ENCODE assay signal across 18 cellular contexts in genomic region chr3:195532858-195533257, GRCh38. TPM values are rescaled to one million over a fixed set of nuclear protein-coding genes. Genes with fewer than 3 reads are reported as not detected.
A peak's percentile ranks its signal among the peaks of the same experiment; 100 is the strongest.
DNase-seq lines count a peak whose midpoint lies in the region; ATAC-seq and TF ChIP-seq lines count a peak whose summit lies in the region.
"Had no signal": no experiment of that assay in that cellular context is flagged by ENCODE, and none has a peak within 500 bp of the region (broad histone marks: within the 10 kb centered on the region; RNA-seq: fewer than 3 reads in every experiment).

No MANE protein-coding gene starts in this region.

- H3K9me3 Mint-ChIP-seq in activated naive CD4-positive, alpha-beta T cell treated with anti-CD3 and anti-CD28 coated beads for 36 hours = no peaks in the 10 kb centered on the region
- no peaks in the 10 kb centered on the region for H3K9me3 Mint-ChIP-seq in CD8-positive, alpha-beta memory T cell
- H3K9me3 Mint-ChIP-seq in activated naive CD8-positive, alpha-beta T cell treated with anti-CD3 and anti-CD28 coated beads for 36 hours = peaks cover 7% of the 10 kb centered on the region
- H3K9me3 Mint-ChIP-seq in stimulated activated effector memory CD8-positive, alpha-beta T cell treated with anti-CD3 and anti-CD28 coated beads, Interleukin-12 subunit alpha, Interleukin-12 subunit beta, amount 100 ng/mL, for 72 hours = no peaks in the 10 kb centered on the region
- no peaks in the 10 kb centered on the region for H3K9me3 Mint-ChIP-seq in Calu3 (ENCODE audit: low read depth, unreplicated experiment)

- DNase-seq in activated naive CD4-positive, alpha-beta T cell treated with anti-CD3 and anti-CD28 coated beads for 36 hours = no peak
- no peak for DNase-seq in activated naive CD4-positive, alpha-beta T cell treated with anti-CD3 and anti-CD28 coated beads, Interleukin-2, amount 50 U/mL, for 16 hours
- no peak for DNase-seq in CD8-positive, alpha-beta memory T cell
- no peak for DNase-seq in activated naive CD8-positive, alpha-beta T cell treated with anti-CD3 and anti-CD28 coated beads for 36 hours
- DNase-seq in stimulated activated effector memory CD8-positive, alpha-beta T cell treated with anti-CD3 and anti-CD28 coated beads, Interleukin-12 subunit alpha, Interleukin-12 subunit beta, amount 100 ng/mL, for 72 hours (ENCODE audit: low spot score in 2 of 2) = no peak
- no peak for DNase-seq in Calu3
- DNase-seq in activated CD4-positive, alpha-beta T cell treated with anti-CD3 and anti-CD28 coated beads, Interleukin-2, amount 50 U/mL, for 4 hours = no peak
- no peak for DNase-seq in activated CD4-positive, alpha-beta T cell treated with anti-CD3 and anti-CD28 coated beads for 48 hours
- DNase-seq: AML-193, DMS 273 treated with DMSO at 0.1 percent for 48 hours, KG1, NCI-H1105, NCI-H187, NCI-H2171 treated with DMSO at 0.1 percent for 48 hours, NCI-H82, Peyer's patch, SHP77 treated with DMSO at 0.1 percent for 48 hours had no signal

- no peaks in the 10 kb centered on the region for H3K9me3 ChIP-seq in CD8-positive, alpha-beta memory T cell (ENCODE audit: low read length)
- H3K9me3 ChIP-seq: Peyer's patch had no signal

- H3K4me3 ChIP-seq in CD8-positive, alpha-beta memory T cell (ENCODE audit: low read length) = no peak overlapping the region
- H3K4me3 ChIP-seq: Peyer's patch had no signal

- peak overlapping the region; percentile 73 for H3K27ac Mint-ChIP-seq in activated naive CD4-positive, alpha-beta T cell treated with anti-CD3 and anti-CD28 coated beads for 36 hours
- H3K27ac Mint-ChIP-seq in CD8-positive, alpha-beta memory T cell = peak overlapping the region in 5 of 8 donors; percentile 0 to 76 (median 47)
- H3K27ac Mint-ChIP-seq in activated naive CD8-positive, alpha-beta T cell treated with anti-CD3 and anti-CD28 coated beads for 36 hours = peak overlapping the region; percentile 25
- peak overlapping the region; percentile 2 for H3K27ac Mint-ChIP-seq in stimulated activated effector memory CD8-positive, alpha-beta T cell treated with anti-CD3 and anti-CD28 coated beads, Interleukin-12 subunit alpha, Interleukin-12 subunit beta, amount 100 ng/mL, for 72 hours
- no peak overlapping the region for H3K27ac Mint-ChIP-seq in Calu3 (ENCODE audit: unreplicated experiment)

- H3K27me3 Mint-ChIP-seq in activated naive CD4-positive, alpha-beta T cell treated with anti-CD3 and anti-CD28 coated beads for 36 hours (ENCODE audit: low read depth) = no peaks in the 10 kb centered on the region
- H3K27me3 Mint-ChIP-seq in CD8-positive, alpha-beta memory T cell = no peaks in the 10 kb centered on the region
- H3K27me3 Mint-ChIP-seq in activated naive CD8-positive, alpha-beta T cell treated with anti-CD3 and anti-CD28 coated beads for 36 hours = no peaks in the 10 kb centered on the region
- H3K27me3 Mint-ChIP-seq in Calu3 (ENCODE audit: unreplicated experiment) = no peaks in the 10 kb centered on the region

- CTCF ChIA-PET in activated naive CD4-positive, alpha-beta T cell treated with anti-CD3 and anti-CD28 coated beads for 36 hours (lab: Charles Lee) = interaction anchor here (1.8 kb wide), 1 partner anchor 24 kb away, joined by 6 read pairs; no protein-coding TSS in a partner anchor
- CTCF ChIA-PET in CD8-positive, alpha-beta memory T cell (lab: Charles Lee) = interaction anchor here (1.5 to 2.5 kb wide), 2 partner anchors 9 to 262 kb away, joined by 3 to 13 read pairs; partner anchors contain the start of gene XXYLT1
- CTCF ChIA-PET in Calu3 (lab: Charles Lee) = interaction anchor here (1.4 kb wide), 1 partner anchor 262 kb away, joined by 4 read pairs; the partner anchor contains the start of gene XXYLT1

- H3K36me3 Mint-ChIP-seq in activated naive CD4-positive, alpha-beta T cell treated with anti-CD3 and anti-CD28 coated beads for 36 hours (ENCODE audit: low read depth) = peaks cover 26% of the 10 kb centered on the region
- H3K36me3 Mint-ChIP-seq in CD8-positive, alpha-beta memory T cell = peaks cover 0 to 66% (median 13%) of the 10 kb centered on the region in 3 donors
- peaks cover 44% of the 10 kb centered on the region for H3K36me3 Mint-ChIP-seq in activated naive CD8-positive, alpha-beta T cell treated with anti-CD3 and anti-CD28 coated beads for 36 hours
- H3K36me3 Mint-ChIP-seq in stimulated activated effector memory CD8-positive, alpha-beta T cell treated with anti-CD3 and anti-CD28 coated beads, Interleukin-12 subunit alpha, Interleukin-12 subunit beta, amount 100 ng/mL, for 72 hours = peaks cover 83% of the 10 kb centered on the region
- peaks cover 14% of the 10 kb centered on the region for H3K36me3 Mint-ChIP-seq in Calu3 (ENCODE audit: insufficient read depth, unreplicated experiment)

- ATAC-seq in stimulated activated effector memory CD8-positive, alpha-beta T cell treated with anti-CD3 and anti-CD28 coated beads, Interleukin-12 subunit alpha, Interleukin-12 subunit beta, amount 100 ng/mL, for 72 hours = no peak

- H3K27me3 ChIP-seq in CD8-positive, alpha-beta memory T cell (ENCODE audit: insufficient read depth, low read length, poor library complexity, severe bottlenecking) = no peaks in the 10 kb centered on the region
- H3K27me3 ChIP-seq: Peyer's patch had no signal

- H3K4me1 ChIP-seq in CD8-positive, alpha-beta memory T cell (ENCODE audit: insufficient read depth, low read length) = peaks cover 79% of the 10 kb centered on the region
- H3K4me1 ChIP-seq: Peyer's patch had no signal

- H3K36me3 ChIP-seq in CD8-positive, alpha-beta memory T cell (ENCODE audit: insufficient read depth, low read length) = no peaks in the 10 kb centered on the region

- no TSS peak for BruUV-seq in Calu3 (replicated peaks; lab: Mats Ljungman, UMichigan)

- H3K4me3 Mint-ChIP-seq in activated naive CD4-positive, alpha-beta T cell treated with anti-CD3 and anti-CD28 coated beads for 36 hours = no peak overlapping the region
- peak overlapping the region in 4 of 7 donors; percentile 13 to 70 (median 43) for H3K4me3 Mint-ChIP-seq in CD8-positive, alpha-beta memory T cell
- H3K4me3 Mint-ChIP-seq in activated naive CD8-positive, alpha-beta T cell treated with anti-CD3 and anti-CD28 coated beads for 36 hours = no peak overlapping the region
- H3K4me3 Mint-ChIP-seq in stimulated activated effector memory CD8-positive, alpha-beta T cell treated with anti-CD3 and anti-CD28 coated beads, Interleukin-12 subunit alpha, Interleukin-12 subunit beta, amount 100 ng/mL, for 72 hours = no peak overlapping the region
- H3K4me3 Mint-ChIP-seq in Calu3 (ENCODE audit: low read depth, unreplicated experiment) = no peak overlapping the region

- TF ChIP-seq CTCF in Calu3 (IDR thresholded peaks at IDR 0.05; ENCODE audit: unreplicated experiment) = no peak

- no peak overlapping the region for H3K27ac ChIP-seq in CD8-positive, alpha-beta memory T cell (ENCODE audit: low read depth, low read length)
- H3K27ac ChIP-seq: Peyer's patch had no signal

- peaks cover 76% of the 10 kb centered on the region for H3K4me1 Mint-ChIP-seq in activated naive CD4-positive, alpha-beta T cell treated with anti-CD3 and anti-CD28 coated beads for 36 hours (ENCODE audit: low read depth)
- H3K4me1 Mint-ChIP-seq in CD8-positive, alpha-beta memory T cell = peaks cover 75 to 94% (median 88%) of the 10 kb centered on the region in 3 donors
- peaks cover 70% of the 10 kb centered on the region for H3K4me1 Mint-ChIP-seq in activated naive CD8-positive, alpha-beta T cell treated with anti-CD3 and anti-CD28 coated beads for 36 hours
- H3K4me1 Mint-ChIP-seq in stimulated activated effector memory CD8-positive, alpha-beta T cell treated with anti-CD3 and anti-CD28 coated beads, Interleukin-12 subunit alpha, Interleukin-12 subunit beta, amount 100 ng/mL, for 72 hours = peaks cover 53% of the 10 kb centered on the region
- no peaks in the 10 kb centered on the region for H3K4me1 Mint-ChIP-seq in Calu3 (ENCODE audit: low read depth, unreplicated experiment)

- POLR2A ChIA-PET in CD8-positive, alpha-beta memory T cell (lab: Charles Lee) = interaction anchor here (0.6 to 2.4 kb wide), 2 partner anchors 10 to 284 kb away, joined by 4 to 15 read pairs; partner anchors contain the start of gene PPP1R2

- intact Hi-C loops in activated naive CD4-positive, alpha-beta T cell treated with anti-CD3 and anti-CD28 coated beads for 36 hours (cut with micrococcal nuclease) = loop anchor here (1.0 kb wide), 1 partner anchor 9 kb away; no protein-coding TSS in a partner anchor
- intact Hi-C loops in Calu3 (cut with micrococcal nuclease; ENCODE audit: unreplicated experiment) = no loop called here

RNA-seq across cellular contexts. Expression of gene PPP1R2, which starts 10.3 kb away (rescaled TPM):
- 100 to 1,000 TPM in 1 of 2 experiments, 10 to 100 TPM in 1; 99.7 to 105 TPM for total RNA-seq in activated naive CD4-positive, alpha-beta T cell treated with anti-CD3 and anti-CD28 coated beads for 36 hours
- 100 to 1,000 TPM; 106 to 109 TPM for total RNA-seq in CD8-positive, alpha-beta memory T cell
- 209 TPM for polyA plus RNA-seq in CD8-positive, alpha-beta memory T cell
- 10 to 100 TPM; 89.5 to 91.8 TPM for total RNA-seq in activated naive CD8-positive, alpha-beta T cell treated with anti-CD3 and anti-CD28 coated beads for 36 hours
- 60.6 and 68.2 TPM in 2 replicates for total RNA-seq in Calu3 (2022)

RNA-seq across cellular contexts. Expression of gene APOD, which starts 50.9 kb away (rescaled TPM):
- under 1 TPM in 1 of 2 experiments, not detected in 1; 0.44 TPM for total RNA-seq in activated naive CD4-positive, alpha-beta T cell treated with anti-CD3 and anti-CD28 coated beads for 36 hours
- total RNA-seq in CD8-positive, alpha-beta memory T cell = under 1 TPM in 1 of 2 experiments, not detected in 1; 0.20 TPM
- polyA plus RNA-seq in CD8-positive, alpha-beta memory T cell = not detected
- not detected for total RNA-seq in activated naive CD8-positive, alpha-beta T cell treated with anti-CD3 and anti-CD28 coated beads for 36 hours
- total RNA-seq in Calu3 (2022) = 0.34 TPM in 1 of 2 replicates, not detected in the other
- total RNA-seq: Daoy had no signal

Comparison
In these comparisons a context has a peak if more than half of its experiments do, and no peak if none do; other contexts are left out.
1. H3K4me3 Mint-ChIP-seq: peak in CD8-positive, alpha-beta memory T cell (4 of 7); none in activated naive CD4-positive, alpha-beta T cell treated with anti-CD3 and anti-CD28 coated beads for 36 hours (single experiment), activated naive CD8-positive, alpha-beta T cell treated with anti-CD3 and anti-CD28 coated beads for 36 hours (single experiment), stimulated activated effector memory CD8-positive, alpha-beta T cell treated with anti-CD3 and anti-CD28 coated beads, Interleukin-12 subunit alpha, Interleukin-12 subunit beta, amount 100 ng/mL, for 72 hours (single experiment) and Calu3 (single experiment).